Comparison of ENCODE assay signal across 1 cellular context in the genomic region with DNA sequence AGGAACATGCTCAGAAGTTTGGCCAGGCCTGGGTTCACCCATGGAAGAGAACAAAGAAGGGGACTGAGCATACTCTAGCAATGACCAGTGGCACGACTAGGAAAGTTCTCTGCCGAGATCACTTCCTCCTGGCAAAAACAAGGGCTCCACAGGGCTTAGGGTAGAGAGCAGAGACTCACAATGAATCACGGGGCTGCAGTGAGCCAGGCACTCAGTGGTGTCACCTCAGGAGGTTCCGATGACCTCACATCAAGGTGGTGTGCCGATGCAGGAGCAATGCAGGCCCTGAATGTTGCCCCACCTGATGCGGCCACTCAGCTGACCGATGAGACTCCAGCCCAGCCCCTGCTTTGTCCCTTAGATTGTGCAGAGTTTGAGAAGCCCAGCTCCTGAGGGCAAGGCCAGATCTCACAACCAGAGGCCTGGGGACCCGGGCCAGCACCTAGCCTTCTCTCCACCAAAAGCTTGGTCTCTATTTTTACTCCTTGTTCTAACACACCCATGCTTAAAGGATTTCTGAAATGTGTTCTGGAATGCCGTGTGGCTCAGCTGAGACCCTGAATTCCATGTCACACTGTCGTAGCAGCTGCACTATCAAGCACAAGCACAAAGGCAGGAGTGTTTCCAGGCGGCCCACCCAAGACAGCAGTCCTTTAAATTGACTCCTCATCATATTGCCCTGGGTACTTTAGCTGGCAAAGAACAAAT.
TF ChIP-seq lines count a peak whose summit lies in the region.

No MANE protein-coding gene starts in this region.

TF ChIP-seq in H1, 55 proteins besides CTCF, POLR2A, EP300 and RAD21:
- TF ChIP-seq GTF2F1 (IDR thresholded peaks at IDR 0.05; ENCODE audit: borderline replicate concordance, low read depth, low read length) (no peak), KDM5A (IDR thresholded peaks at IDR 0.05; ENCODE audit: low read length) (no peak), SP1 (IDR thresholded peaks at IDR 0.05; ENCODE audit: low read depth, low read length) (no peak), SP2 (IDR thresholded peaks at IDR 0.05; ENCODE audit: low read length) (no peak)
- TF ChIP-seq, protein P1, sequence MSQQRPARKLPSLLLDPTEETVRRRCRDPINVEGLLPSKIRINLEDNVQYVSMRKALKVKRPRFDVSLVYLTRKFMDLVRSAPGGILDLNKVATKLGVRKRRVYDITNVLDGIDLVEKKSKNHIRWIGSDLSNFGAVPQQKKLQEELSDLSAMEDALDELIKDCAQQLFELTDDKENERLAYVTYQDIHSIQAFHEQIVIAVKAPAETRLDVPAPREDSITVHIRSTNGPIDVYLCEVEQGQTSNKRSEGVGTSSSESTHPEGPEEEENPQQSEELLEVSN (IDR thresholded peaks at IDR 0.05): no peak
